1 cellular context compared by ENCODE assay signal in the genomic region with DNA sequence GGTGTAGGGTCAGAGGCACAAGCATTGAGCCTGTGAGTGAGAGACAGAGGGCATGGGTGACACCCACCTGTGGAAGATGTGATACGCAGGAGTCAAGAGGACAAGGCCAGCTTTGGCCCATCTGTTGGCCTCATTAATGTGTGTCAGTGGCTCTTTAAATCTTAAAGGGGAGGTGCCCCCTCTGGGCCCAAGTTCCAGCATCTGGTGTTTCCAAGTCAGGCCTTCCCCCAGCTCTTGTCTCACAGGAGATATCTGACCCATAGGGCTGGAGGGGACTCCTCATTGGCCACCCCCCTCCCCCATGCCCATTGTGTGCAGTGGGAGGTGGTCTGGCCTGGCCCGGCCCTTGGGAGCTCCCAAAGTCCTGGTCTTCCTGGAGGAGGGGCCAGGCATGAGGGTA.
TF ChIP-seq lines count a peak whose summit lies in the region.

No MANE protein-coding gene starts in this region.

TF ChIP-seq in GM12878, 131 proteins besides CTCF, POLR2A, EP300 and RAD21:
- no peak for TF ChIP-seq GATAD2B (conservative IDR thresholded peaks at IDR 0.05; ENCODE audit: low read depth)
- TF ChIP-seq, protein P1, sequence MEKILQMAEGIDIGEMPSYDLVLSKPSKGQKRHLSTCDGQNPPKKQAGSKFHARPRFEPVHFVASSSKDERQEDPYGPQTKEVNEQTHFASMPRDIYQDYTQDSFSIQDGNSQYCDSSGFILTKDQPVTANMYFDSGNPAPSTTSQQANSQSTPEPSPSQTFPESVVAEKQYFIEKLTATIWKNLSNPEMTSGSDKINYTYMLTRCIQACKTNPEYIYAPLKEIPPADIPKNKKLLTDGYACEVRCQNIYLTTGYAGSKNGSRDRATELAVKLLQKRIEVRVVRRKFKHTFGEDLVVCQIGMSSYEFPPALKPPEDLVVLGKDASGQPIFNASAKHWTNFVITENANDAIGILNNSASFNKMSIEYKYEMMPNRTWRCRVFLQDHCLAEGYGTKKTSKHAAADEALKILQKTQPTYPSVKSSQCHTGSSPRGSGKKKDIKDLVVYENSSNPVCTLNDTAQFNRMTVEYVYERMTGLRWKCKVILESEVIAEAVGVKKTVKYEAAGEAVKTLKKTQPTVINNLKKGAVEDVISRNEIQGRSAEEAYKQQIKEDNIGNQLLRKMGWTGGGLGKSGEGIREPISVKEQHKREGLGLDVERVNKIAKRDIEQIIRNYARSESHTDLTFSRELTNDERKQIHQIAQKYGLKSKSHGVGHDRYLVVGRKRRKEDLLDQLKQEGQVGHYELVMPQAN (conservative IDR thresholded peaks at IDR 0.05): no peak
- no peak for TF ChIP-seq ZNF592 (IDR thresholded peaks at IDR 0.05)
- TF ChIP-seq POU2F2 (IDR thresholded peaks at IDR 0.05; ENCODE audit: borderline replicate concordance, low read depth, low read length): no peak
- TF ChIP-seq EGR1 (IDR thresholded peaks at IDR 0.05; ENCODE audit: borderline replicate concordance in 1 of 2, low read depth in 2 of 2, low read length in 2 of 2): no peak
- TF ChIP-seq RFX5 (IDR thresholded peaks at IDR 0.05; ENCODE audit: low read depth, low read length): no peak
- TF ChIP-seq IKZF1 (conservative IDR thresholded peaks at IDR 0.05): no peak
- TF ChIP-seq HDAC6 (IDR thresholded peaks at IDR 0.05; ENCODE audit: unreplicated experiment): no peak
- TF ChIP-seq, protein P2, sequence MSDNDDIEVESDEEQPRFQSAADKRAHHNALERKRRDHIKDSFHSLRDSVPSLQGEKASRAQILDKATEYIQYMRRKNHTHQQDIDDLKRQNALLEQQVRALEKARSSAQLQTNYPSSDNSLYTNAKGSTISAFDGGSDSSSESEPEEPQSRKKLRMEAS (IDR thresholded peaks at IDR 0.05; ENCODE audit: low read depth, low read length): no peak
- no peak for TF ChIP-seq MTA3 (IDR thresholded peaks at IDR 0.05; ENCODE audit: borderline replicate concordance, low read length)
- TF ChIP-seq LARP7 (IDR thresholded peaks at IDR 0.05): no peak
- TF ChIP-seq BRCA1 (IDR thresholded peaks at IDR 0.05; ENCODE audit: low read depth, low read length): no peak
- no peak for TF ChIP-seq SP1 (IDR thresholded peaks at IDR 0.05; ENCODE audit: low read depth, low read length)
- TF ChIP-seq, protein P3, sequence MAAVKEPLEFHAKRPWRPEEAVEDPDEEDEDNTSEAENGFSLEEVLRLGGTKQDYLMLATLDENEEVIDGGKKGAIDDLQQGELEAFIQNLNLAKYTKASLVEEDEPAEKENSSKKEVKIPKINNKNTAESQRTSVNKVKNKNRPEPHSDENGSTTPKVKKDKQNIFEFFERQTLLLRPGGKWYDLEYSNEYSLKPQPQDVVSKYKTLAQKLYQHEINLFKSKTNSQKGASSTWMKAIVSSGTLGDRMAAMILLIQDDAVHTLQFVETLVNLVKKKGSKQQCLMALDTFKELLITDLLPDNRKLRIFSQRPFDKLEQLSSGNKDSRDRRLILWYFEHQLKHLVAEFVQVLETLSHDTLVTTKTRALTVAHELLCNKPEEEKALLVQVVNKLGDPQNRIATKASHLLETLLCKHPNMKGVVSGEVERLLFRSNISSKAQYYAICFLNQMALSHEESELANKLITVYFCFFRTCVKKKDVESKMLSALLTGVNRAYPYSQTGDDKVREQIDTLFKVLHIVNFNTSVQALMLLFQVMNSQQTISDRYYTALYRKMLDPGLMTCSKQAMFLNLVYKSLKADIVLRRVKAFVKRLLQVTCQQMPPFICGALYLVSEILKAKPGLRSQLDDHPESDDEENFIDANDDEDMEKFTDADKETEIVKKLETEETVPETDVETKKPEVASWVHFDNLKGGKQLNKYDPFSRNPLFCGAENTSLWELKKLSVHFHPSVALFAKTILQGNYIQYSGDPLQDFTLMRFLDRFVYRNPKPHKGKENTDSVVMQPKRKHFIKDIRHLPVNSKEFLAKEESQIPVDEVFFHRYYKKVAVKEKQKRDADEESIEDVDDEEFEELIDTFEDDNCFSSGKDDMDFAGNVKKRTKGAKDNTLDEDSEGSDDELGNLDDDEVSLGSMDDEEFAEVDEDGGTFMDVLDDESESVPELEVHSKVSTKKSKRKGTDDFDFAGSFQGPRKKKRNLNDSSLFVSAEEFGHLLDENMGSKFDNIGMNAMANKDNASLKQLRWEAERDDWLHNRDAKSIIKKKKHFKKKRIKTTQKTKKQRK (IDR thresholded peaks at IDR 0.05; ENCODE audit: low read depth, low read length): no peak
- TF ChIP-seq NR2C2 (IDR thresholded peaks at IDR 0.05; ENCODE audit: borderline replicate concordance, control insufficient read depth, insufficient read length, low read depth): no peak
- TF ChIP-seq SPI1 (IDR thresholded peaks at IDR 0.05; ENCODE audit: borderline replicate concordance, insufficient read depth, low read depth, low read length): no peak
